15 cellular contexts compared by ENCODE assay signal in genomic region chr19:38841180-38841766, GRCh38. TPM values are rescaled to one million over a fixed set of nuclear protein-coding genes. Genes with fewer than 3 reads are reported as not detected.
A peak's percentile ranks its signal among the peaks of the same experiment; 100 is the strongest.
DNase-seq lines count a peak whose midpoint lies in the region; ATAC-seq and TF ChIP-seq lines count a peak whose summit lies in the region.
"Had no signal": no experiment of that assay in that cellular context is flagged by ENCODE, and none has a peak within 500 bp of the region (broad histone marks: within the 10 kb centered on the region; RNA-seq: fewer than 3 reads in every experiment).

No MANE protein-coding gene starts in this region.

- intact Hi-C loops in right cardiac atrium (cut with DNase I) = no loop called here
- intact Hi-C loops in Right ventricle myocardium superior (cut with DNase I) = loop anchor here (10.0 kb wide), 1 partner anchor 206 kb away; no protein-coding TSS in a partner anchor
- intact Hi-C loops in activated T-helper 1 cell treated with anti-CD3 and anti-CD28 coated beads, Interleukin-12 subunit alpha, Interleukin-12 subunit beta, Interleukin-2, Interleukin-4 antibody, amounts not matched to agents 30 ng/mL and 10 ng/mL and 1 ng/mL, durations not matched to agents 14 hours and 24 hours and 36 hours (cut with micrococcal nuclease) = no loop called here

- H3K27me3 Mint-ChIP-seq in activated T-helper 1 cell treated with anti-CD3 and anti-CD28 coated beads, Interleukin-12 subunit alpha, Interleukin-12 subunit beta, Interleukin-2, Interleukin-4 antibody, amounts not matched to agents 30 ng/mL and 10 ng/mL and 1 ng/mL, durations not matched to agents 14 hours and 24 hours and 36 hours (ENCODE audit: insufficient read depth) = no peaks in the 10 kb centered on the region
- H3K27me3 Mint-ChIP-seq in type B pancreatic cell = no peaks in the 10 kb centered on the region

- DNase-seq in right cardiac atrium (peak in 2 of 3 donors; percentile 2 to 3), Right ventricle myocardium superior (no peak), left lobe of liver (ENCODE audit: low spot score) (no peak), type B pancreatic cell (ENCODE audit: extremely low spot score, unreplicated experiment) (no peak), Ammon's horn (ENCODE audit: low spot score) (no peak), nucleus accumbens (lab: John Stamatoyannopoulos, UW) (no peak)
- DNase-seq in activated T-helper 1 cell treated with anti-CD3 and anti-CD28 coated beads, Interleukin-12 subunit alpha, Interleukin-12 subunit beta, Interleukin-2, Interleukin-4 antibody, amounts not matched to agents 30 ng/mL and 10 ng/mL and 1 ng/mL, durations not matched to agents 14 hours and 24 hours and 36 hours (ENCODE audit: low spot score) = no peak
- DNase-seq: activated T-cell treated with anti-CD3 and anti-CD28 coated beads, Interleukin-2, amount 50 U/mL, for 4 hours; caudate nucleus; GDM1 had no signal

- peaks cover 63% of the 10 kb centered on the region for H3K4me1 Mint-ChIP-seq in activated T-helper 1 cell treated with anti-CD3 and anti-CD28 coated beads, Interleukin-12 subunit alpha, Interleukin-12 subunit beta, Interleukin-2, Interleukin-4 antibody, amounts not matched to agents 30 ng/mL and 10 ng/mL and 1 ng/mL, durations not matched to agents 14 hours and 24 hours and 36 hours (ENCODE audit: low read depth)
- peaks cover 5% of the 10 kb centered on the region for H3K4me1 Mint-ChIP-seq in type B pancreatic cell (ENCODE audit: unreplicated experiment)

- no peaks in the 10 kb centered on the region for H3K9me3 ChIP-seq in right cardiac atrium (ENCODE audit: control insufficient read depth, low read length)
- H3K9me3 ChIP-seq: BE2C, esophagus muscularis mucosa had no signal

- 93% methylated on average over 12 of the region's 12 CpGs for WGBS in right cardiac atrium

- peak overlapping the region; percentile 56 for H3K4me3 Mint-ChIP-seq in activated T-helper 1 cell treated with anti-CD3 and anti-CD28 coated beads, Interleukin-12 subunit alpha, Interleukin-12 subunit beta, Interleukin-2, Interleukin-4 antibody, amounts not matched to agents 30 ng/mL and 10 ng/mL and 1 ng/mL, durations not matched to agents 14 hours and 24 hours and 36 hours
- H3K4me3 Mint-ChIP-seq in type B pancreatic cell = no peak overlapping the region

- H3K27ac ChIP-seq in right cardiac atrium (ENCODE audit: low read length) = no peak overlapping the region

- no peak for ATAC-seq in right cardiac atrium
- ATAC-seq in Right ventricle myocardium superior (ENCODE audit: poor library complexity) = no peak
- peak; percentile 13 for ATAC-seq in left lobe of liver
- ATAC-seq in GM21737 (IDR thresholded peaks at IDR 0.05; ENCODE audit: unreplicated experiment) = no peak
- ATAC-seq: activated T-cell treated with anti-CD3 and anti-CD28 coated beads, Interleukin-2, amount 50 U/mL, for 4 hours had no signal

- no peaks in the 10 kb centered on the region for H3K4me1 ChIP-seq in right cardiac atrium (ENCODE audit: control insufficient read depth, insufficient read depth, low read length)

- H3K9me3 Mint-ChIP-seq in activated T-helper 1 cell treated with anti-CD3 and anti-CD28 coated beads, Interleukin-12 subunit alpha, Interleukin-12 subunit beta, Interleukin-2, Interleukin-4 antibody, amounts not matched to agents 30 ng/mL and 10 ng/mL and 1 ng/mL, durations not matched to agents 14 hours and 24 hours and 36 hours = no peaks in the 10 kb centered on the region
- no peaks in the 10 kb centered on the region for H3K9me3 Mint-ChIP-seq in type B pancreatic cell
- H3K9me3 Mint-ChIP-seq: activated T-cell treated with anti-CD3 and anti-CD28 coated beads, Interleukin-2, amount 50 U/mL, for 4 hours had no signal

- no peak overlapping the region for H3K4me3 ChIP-seq in right cardiac atrium (ENCODE audit: low read length)
- H3K4me3 ChIP-seq: esophagus muscularis mucosa had no signal

- peak overlapping the region; percentile 83 for H3K27ac Mint-ChIP-seq in activated T-helper 1 cell treated with anti-CD3 and anti-CD28 coated beads, Interleukin-12 subunit alpha, Interleukin-12 subunit beta, Interleukin-2, Interleukin-4 antibody, amounts not matched to agents 30 ng/mL and 10 ng/mL and 1 ng/mL, durations not matched to agents 14 hours and 24 hours and 36 hours
- H3K27ac Mint-ChIP-seq in type B pancreatic cell = peak overlapping the region; percentile 46

- H3K27me3 ChIP-seq in right cardiac atrium (ENCODE audit: control insufficient read depth, insufficient read depth) = no peaks in the 10 kb centered on the region
- H3K27me3 ChIP-seq: BE2C, esophagus muscularis mucosa had no signal

- TF ChIP-seq CTCF in type B pancreatic cell (conservative IDR thresholded peaks at IDR 0.05) = no peak

- H3K36me3 Mint-ChIP-seq in activated T-helper 1 cell treated with anti-CD3 and anti-CD28 coated beads, Interleukin-12 subunit alpha, Interleukin-12 subunit beta, Interleukin-2, Interleukin-4 antibody, amounts not matched to agents 30 ng/mL and 10 ng/mL and 1 ng/mL, durations not matched to agents 14 hours and 24 hours and 36 hours (ENCODE audit: low read depth) = peaks cover 79% of the 10 kb centered on the region
- H3K36me3 Mint-ChIP-seq in type B pancreatic cell = peaks cover 67% of the 10 kb centered on the region

RNA-seq across cellular contexts. Expression of gene HNRNPL, which starts 8.5 kb away (rescaled TPM):
- total RNA-seq in right cardiac atrium = 100 to 1,000 TPM; 146 to 206 (median 178) TPM
- polyA plus RNA-seq in right cardiac atrium = 131 TPM
- total RNA-seq in Right ventricle myocardium superior = 158 TPM
- 632 and 659 TPM in 2 replicates for total RNA-seq in activated T-helper 1 cell treated with anti-CD3 and anti-CD28 coated beads, Interleukin-12 subunit alpha, Interleukin-12 subunit beta, Interleukin-2, Interleukin-4 antibody, amounts not matched to agents 30 ng/mL and 10 ng/mL and 1 ng/mL, durations not matched to agents 14 hours and 24 hours and 36 hours
- total RNA-seq in left lobe of liver = 93.1 TPM
- total RNA-seq in type B pancreatic cell (ENCODE audit: low replicate concordance) = 338 and 451 TPM in 2 replicates

RNA-seq across cellular contexts. Expression of gene ECH1, which starts 9.7 kb away (rescaled TPM):
- total RNA-seq in right cardiac atrium (100 to 1,000 TPM; 403 to 585 (median 523) TPM), Right ventricle myocardium superior (1,260 TPM), left lobe of liver (439 TPM), type B pancreatic cell (ENCODE audit: low replicate concordance) (134 and 142 TPM in 2 replicates)
- 1,015 TPM for polyA plus RNA-seq in right cardiac atrium
- 125 and 132 TPM in 2 replicates for total RNA-seq in activated T-helper 1 cell treated with anti-CD3 and anti-CD28 coated beads, Interleukin-12 subunit alpha, Interleukin-12 subunit beta, Interleukin-2, Interleukin-4 antibody, amounts not matched to agents 30 ng/mL and 10 ng/mL and 1 ng/mL, durations not matched to agents 14 hours and 24 hours and 36 hours

RNA-seq across cellular contexts. Expression of gene LGALS4, which starts 28.5 kb away (rescaled TPM):
- total RNA-seq in right cardiac atrium (1 to 10 TPM in 2 of 4 donors, under 1 TPM in 2; 0.56 to 1.2 (median 0.85) TPM), Right ventricle myocardium superior (0.86 TPM), left lobe of liver (102 TPM), type B pancreatic cell (ENCODE audit: low replicate concordance) (33.4 and 104 TPM in 2 replicates)
- polyA plus RNA-seq in right cardiac atrium = 0.45 TPM
- total RNA-seq in activated T-helper 1 cell treated with anti-CD3 and anti-CD28 coated beads, Interleukin-12 subunit alpha, Interleukin-12 subunit beta, Interleukin-2, Interleukin-4 antibody, amounts not matched to agents 30 ng/mL and 10 ng/mL and 1 ng/mL, durations not matched to agents 14 hours and 24 hours and 36 hours = 1.1 and 1.3 TPM in 2 replicates
- total RNA-seq: lung microvascular endothelial cell, NCI-H460 had no signal

RNA-seq across cellular contexts. Expression of gene RINL, which starts 36.8 kb away (rescaled TPM):
- total RNA-seq in right cardiac atrium (1 to 10 TPM; 3.1 to 4.6 (median 3.5) TPM), Right ventricle myocardium superior (6.3 TPM), left lobe of liver (5.6 TPM), type B pancreatic cell (ENCODE audit: low replicate concordance) (1.7 and 3.4 TPM in 2 replicates)
- polyA plus RNA-seq in right cardiac atrium = 7.2 TPM
- total RNA-seq in activated T-helper 1 cell treated with anti-CD3 and anti-CD28 coated beads, Interleukin-12 subunit alpha, Interleukin-12 subunit beta, Interleukin-2, Interleukin-4 antibody, amounts not matched to agents 30 ng/mL and 10 ng/mL and 1 ng/mL, durations not matched to agents 14 hours and 24 hours and 36 hours = 70.7 and 73.1 TPM in 2 replicates

RNA-seq across cellular contexts. Expression of gene LGALS7B, which starts 52.3 kb away (rescaled TPM):
- not detected for total RNA-seq in right cardiac atrium
- 0.70 TPM for polyA plus RNA-seq in right cardiac atrium
- total RNA-seq in Right ventricle myocardium superior = not detected
- total RNA-seq in activated T-helper 1 cell treated with anti-CD3 and anti-CD28 coated beads, Interleukin-12 subunit alpha, Interleukin-12 subunit beta, Interleukin-2, Interleukin-4 antibody, amounts not matched to agents 30 ng/mL and 10 ng/mL and 1 ng/mL, durations not matched to agents 14 hours and 24 hours and 36 hours = not detected in 2 replicates
- not detected for total RNA-seq in left lobe of liver
- not detected in 2 replicates for total RNA-seq in type B pancreatic cell (ENCODE audit: low replicate concordance)
- total RNA-seq: activated T-cell treated with anti-CD3 and anti-CD28 coated beads, Interleukin-2, amount 50 U/mL, for 4 hours; esophagus muscularis mucosa; lung microvascular endothelial cell; NCI-H460 had no signal

Comparison
In these comparisons a context has a peak if more than half of its experiments do, and no peak if none do; other contexts are left out.
1. DNase-seq: peak in right cardiac atrium (2 of 3); none in Right ventricle myocardium superior (single experiment), activated T-helper 1 cell treated with anti-CD3 and anti-CD28 coated beads, Interleukin-12 subunit alpha, Interleukin-12 subunit beta, Interleukin-2, Interleukin-4 antibody, amounts not matched to agents 30 ng/mL and 10 ng/mL and 1 ng/mL, durations not matched to agents 14 hours and 24 hours and 36 hours (single experiment), left lobe of liver (single experiment), type B pancreatic cell (single experiment), Ammon's horn (single experiment) and nucleus accumbens (0 of 56).
2. RNA of gene LGALS4, which starts 28.5 kb away (total RNA-seq): 102 TPM in left lobe of liver (single experiment) and 33.4 to 104 TPM in type B pancreatic cell; 1.1 to 1.3 TPM in activated T-helper 1 cell treated with anti-CD3 and anti-CD28 coated beads, Interleukin-12 subunit alpha, Interleukin-12 subunit beta, Interleukin-2, Interleukin-4 antibody, amounts not matched to agents 30 ng/mL and 10 ng/mL and 1 ng/mL, durations not matched to agents 14 hours and 24 hours and 36 hours, 0.56 to 1.2 TPM in right cardiac atrium and 0.86 TPM in Right ventricle myocardium superior (single experiment); every median in the first group is over 10 times any median in the second.